Comparison of ENCODE assay signal across 2 cellular contexts in the genomic region with DNA sequence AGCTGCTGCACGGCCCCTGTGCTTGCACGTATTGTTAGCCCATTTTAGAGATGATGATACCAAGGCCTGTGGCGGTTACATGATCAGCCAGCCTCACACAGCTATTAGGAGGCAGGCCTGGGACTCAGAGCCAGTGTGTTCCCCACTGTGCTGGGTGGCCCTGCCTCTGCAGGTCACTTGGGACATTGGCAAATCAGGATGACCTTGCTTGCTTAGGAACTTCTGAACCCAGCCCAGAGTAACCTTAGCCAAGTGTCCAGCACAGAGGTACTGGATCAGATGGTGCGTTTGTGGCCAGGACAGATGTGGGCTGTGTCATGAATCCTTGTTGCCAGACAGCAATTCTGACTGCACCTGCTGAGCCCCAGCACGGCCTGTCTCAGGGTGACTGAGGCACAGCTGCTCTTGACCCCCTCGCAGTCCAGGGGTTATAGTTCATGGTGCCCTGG.
TF ChIP-seq lines count a peak whose summit lies in the region.

No MANE protein-coding gene starts in this region.

TF ChIP-seq in IMR-90, 13 proteins besides CTCF, POLR2A, EP300 and RAD21:
- TF ChIP-seq RCOR1 (IDR thresholded peaks at IDR 0.05; ENCODE audit: insufficient replicate concordance, low read length) = no peak
- TF ChIP-seq FOS (IDR thresholded peaks at IDR 0.05; ENCODE audit: low read depth, low read length) = no peak
- no peak for TF ChIP-seq MAFK (IDR thresholded peaks at IDR 0.05; ENCODE audit: low read depth, low read length)
- no peak for TF ChIP-seq MXI1 (IDR thresholded peaks at IDR 0.05; ENCODE audit: borderline replicate concordance, low read depth, low read length)
- TF ChIP-seq NFE2L2 (IDR thresholded peaks at IDR 0.05; ENCODE audit: low read depth, low read length) = no peak
- no peak for TF ChIP-seq BHLHE40 (IDR thresholded peaks at IDR 0.05; ENCODE audit: low read depth, low read length)
- TF ChIP-seq CHD1 (IDR thresholded peaks at IDR 0.05; ENCODE audit: low read depth, low read length) = no peak
- TF ChIP-seq SMC3 (IDR thresholded peaks at IDR 0.05; ENCODE audit: low read depth, low read length) = no peak
- TF ChIP-seq MAZ (IDR thresholded peaks at IDR 0.05; ENCODE audit: borderline replicate concordance, low read depth, low read length) = no peak
- TF ChIP-seq, protein P1, sequence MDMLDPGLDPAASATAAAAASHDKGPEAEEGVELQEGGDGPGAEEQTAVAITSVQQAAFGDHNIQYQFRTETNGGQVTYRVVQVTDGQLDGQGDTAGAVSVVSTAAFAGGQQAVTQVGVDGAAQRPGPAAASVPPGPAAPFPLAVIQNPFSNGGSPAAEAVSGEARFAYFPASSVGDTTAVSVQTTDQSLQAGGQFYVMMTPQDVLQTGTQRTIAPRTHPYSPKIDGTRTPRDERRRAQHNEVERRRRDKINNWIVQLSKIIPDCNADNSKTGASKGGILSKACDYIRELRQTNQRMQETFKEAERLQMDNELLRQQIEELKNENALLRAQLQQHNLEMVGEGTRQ (IDR thresholded peaks at IDR 0.05; ENCODE audit: low read depth, low read length) = no peak
- no peak for TF ChIP-seq RFX5 (IDR thresholded peaks at IDR 0.05; ENCODE audit: low read depth, low read length)
- TF ChIP-seq, protein P2, sequence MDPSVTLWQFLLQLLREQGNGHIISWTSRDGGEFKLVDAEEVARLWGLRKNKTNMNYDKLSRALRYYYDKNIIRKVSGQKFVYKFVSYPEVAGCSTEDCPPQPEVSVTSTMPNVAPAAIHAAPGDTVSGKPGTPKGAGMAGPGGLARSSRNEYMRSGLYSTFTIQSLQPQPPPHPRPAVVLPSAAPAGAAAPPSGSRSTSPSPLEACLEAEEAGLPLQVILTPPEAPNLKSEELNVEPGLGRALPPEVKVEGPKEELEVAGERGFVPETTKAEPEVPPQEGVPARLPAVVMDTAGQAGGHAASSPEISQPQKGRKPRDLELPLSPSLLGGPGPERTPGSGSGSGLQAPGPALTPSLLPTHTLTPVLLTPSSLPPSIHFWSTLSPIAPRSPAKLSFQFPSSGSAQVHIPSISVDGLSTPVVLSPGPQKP (IDR thresholded peaks at IDR 0.05; ENCODE audit: borderline replicate concordance, low read depth, low read length) = no peak
- no peak for TF ChIP-seq CEBPB (IDR thresholded peaks at IDR 0.05; ENCODE audit: low read depth, low read length)

TF ChIP-seq in K562, 482 proteins besides CTCF, POLR2A, EP300 and RAD21:
- TF ChIP-seq FUS (optimal IDR thresholded peaks at IDR 0.05; ENCODE audit: low read depth, low read length) (no peak), ZNF165 (CRISPR knock-in tag; IDR thresholded peaks at IDR 0.05; ENCODE audit: borderline replicate concordance) (no peak), ZKSCAN1 (IDR thresholded peaks at IDR 0.05; ENCODE audit: low read depth, low read length) (no peak), ZNF639 (CRISPR knock-in tag; conservative IDR thresholded peaks at IDR 0.05 in 1 of 2, IDR thresholded peaks at IDR 0.05 in 1 of 2) (no peak), MAFG (tag; conservative IDR thresholded peaks at IDR 0.05) (no peak), ARNT (IDR thresholded peaks at IDR 0.05) (no peak), CHD4 (IDR thresholded peaks at IDR 0.05; ENCODE audit: insufficient read depth, insufficient replicate concordance, low read depth, low read length, poor library complexity, severe bottlenecking) (no peak), ZNF561 (CRISPR knock-in tag; conservative IDR thresholded peaks at IDR 0.05) (no peak), ZBTB33 (CRISPR knock-in tag; IDR thresholded peaks at IDR 0.05) (peak; percentile 75), NELFE (IDR thresholded peaks at IDR 0.05; ENCODE audit: insufficient read depth, insufficient read length) (no peak), SNIP1 (IDR thresholded peaks at IDR 0.05; ENCODE audit: low read depth) (no peak), ZBTB7A (IDR thresholded peaks at IDR 0.05; ENCODE audit: borderline replicate concordance, control insufficient read depth, low read depth, low read length) (no peak), CBX1 (IDR thresholded peaks at IDR 0.05; ENCODE audit: low read depth) (0 out of 2 replicates have a peak, but pooled peaks have one; percentile 43), HDAC8 (tag; IDR thresholded peaks at IDR 0.05) (no peak), TRIM24 (IDR thresholded peaks at IDR 0.05) (no peak), ESRRA (IDR thresholded peaks at IDR 0.05; ENCODE audit: borderline replicate concordance, low read depth) (0 out of 2 replicates have a peak, but pooled peaks have one; percentile 39), ZNF780A (CRISPR knock-in tag; IDR thresholded peaks at IDR 0.05) (no peak), MAFK (IDR thresholded peaks at IDR 0.05; ENCODE audit: low read length) (no peak), ZNF184 (CRISPR knock-in tag; IDR thresholded peaks at IDR 0.05) (no peak), ILK (tag; IDR thresholded peaks at IDR 0.05; ENCODE audit: borderline replicate concordance, low read depth) (no peak)
